In genomic region chr16:74123195-74123594, GRCh38 we compare ENCODE assay signal across 33 cellular contexts.
A peak's percentile ranks its signal among the peaks of the same experiment; 100 is the strongest.
DNase-seq lines count a peak whose midpoint lies in the region; ATAC-seq, FAIRE-seq and TF ChIP-seq lines count a peak whose summit lies in the region.
"Had no signal": no experiment of that assay in that cellular context is flagged by ENCODE, and none has a peak within 500 bp of the region (broad histone marks: within the 10 kb centered on the region; RNA-seq: fewer than 3 reads in every experiment).

No MANE protein-coding gene starts in this region.

- no peaks in the 10 kb centered on the region for H3K9me3 ChIP-seq in HepG2 (ENCODE audit: low read length)
- H3K9me3 ChIP-seq in right lobe of liver, result no peaks in the 10 kb centered on the region
- H3K9me3 ChIP-seq in HEK293 (ENCODE audit: control insufficient read depth, insufficient read depth, low read depth, low read length), result no peaks in the 10 kb centered on the region
- H3K9me3 ChIP-seq in K562 (replicated peaks; ENCODE audit: control insufficient read depth, insufficient read depth, low read depth, low read length), result no peaks in the 10 kb centered on the region
- H3K9me3 ChIP-seq: A549, BE2C, BLaER1 had no signal

- 3% methylated on average over 4 of the region's 4 CpGs for WGBS in HepG2 (ENCODE audit: low lambda C conversion rate)
- 68% methylated on average over 4 of the region's 4 CpGs for WGBS in right lobe of liver (ENCODE audit: insufficient coverage, low coverage, low lambda C conversion rate, missing lambda C conversion rate)
- 1% methylated on average over 4 of the region's 4 CpGs for WGBS in K562 (ENCODE audit: insufficient coverage, low coverage, missing lambda C conversion rate)

- H2AFZ ChIP-seq in HepG2 (ENCODE audit: low read length) (no peak overlapping the region), K562 (ENCODE audit: low read depth, low read length) (no peak overlapping the region)

- H3K4me1 ChIP-seq in HepG2 (ENCODE audit: insufficient read depth, low read length) (no peaks in the 10 kb centered on the region), right lobe of liver (no peaks in the 10 kb centered on the region), HEK293 (ENCODE audit: control insufficient read depth, insufficient read depth, low read length) (no peaks in the 10 kb centered on the region), K562 (replicated peaks in 1 of 2; ENCODE audit: control insufficient read depth in 2 of 2, insufficient read depth in 2 of 2, low read length in 2 of 2) (no peaks in the 10 kb centered on the region)
- H3K4me1 ChIP-seq: A549; BE2C; BLaER1; BLaER1 treated with 17β-estradiol and CSF1 and Interleukin-3, amounts not matched to agents 10 nM and 100 nM; Caco-2 had no signal

- POLR2A ChIA-PET in HepG2 (lab: Yijun Ruan, JAX), result no interaction called here
- POLR2A ChIA-PET in HEK293 (lab: Yijun Ruan, JAX), result no interaction called here
- POLR2A ChIA-PET in K562 (lab: Yijun Ruan, JAX), result no interaction called here

- TF ChIP-seq POLR2A in HepG2 (IDR thresholded peaks at IDR 0.05; ENCODE audit: insufficient read depth in 1 of 2, low read depth in 2 of 2, low read length in 2 of 2) (no peak), right lobe of liver (IDR thresholded peaks at IDR 0.05) (no peak), K562 (conservative IDR thresholded peaks at IDR 0.05) (no peak)

- no peaks in the 10 kb centered on the region for H3K9me1 ChIP-seq in K562 (ENCODE audit: control insufficient read depth, insufficient read depth, low read length)

- no peak overlapping the region for H3K27ac ChIP-seq in HepG2 (ENCODE audit: extremely low read length, insufficient read depth, low read length)
- H3K27ac ChIP-seq in right lobe of liver, result no peak overlapping the region
- no peak overlapping the region for H3K27ac ChIP-seq in HEK293 (ENCODE audit: extremely low read depth, low read depth, low read length)
- H3K27ac ChIP-seq in K562 (ENCODE audit: extremely low read depth, low read depth, low read length), result no peak overlapping the region
- H3K27ac ChIP-seq: 22Rv1; A549; BLaER1; BLaER1 treated with 17β-estradiol and CSF1 and Interleukin-3, amounts not matched to agents 10 nM and 100 nM; C4-2B had no signal

- H3K4me2 ChIP-seq in HepG2 (ENCODE audit: low read depth, low read length) (no peak overlapping the region), K562 (ENCODE audit: insufficient read depth, low read length) (no peak overlapping the region)
- H3K4me2 ChIP-seq: A549; BLaER1; BLaER1 treated with 17β-estradiol and CSF1 and Interleukin-3, amounts not matched to agents 10 nM and 100 nM had no signal

- H3K27me3 ChIP-seq in HepG2 (ENCODE audit: control insufficient read depth in 1 of 2, insufficient read depth in 2 of 2, low read length in 2 of 2) (no peaks in the 10 kb centered on the region), right lobe of liver (no peaks in the 10 kb centered on the region), K562 (ENCODE audit: control insufficient read depth in 2 of 2, insufficient read depth in 2 of 2, low read length in 2 of 2) (no peaks in the 10 kb centered on the region)
- H3K27me3 ChIP-seq: BE2C; BLaER1; BLaER1 treated with 17β-estradiol and CSF1 and Interleukin-3, amounts not matched to agents 10 nM and 100 nM had no signal

- no peak for ATAC-seq in HepG2
- ATAC-seq in right lobe of liver, result no peak
- ATAC-seq in K562, result no peak
- ATAC-seq in GM21447 (IDR thresholded peaks at IDR 0.05; ENCODE audit: unreplicated experiment), result no peak
- ATAC-seq: A549; CD8-positive, alpha-beta T cell had no signal

- H3K36me3 ChIP-seq in HepG2 (replicated peaks in 1 of 2; ENCODE audit: control insufficient read depth in 1 of 2, insufficient read depth in 2 of 2, low read length in 2 of 2) (no peaks in the 10 kb centered on the region), right lobe of liver (no peaks in the 10 kb centered on the region), HEK293 (ENCODE audit: control insufficient read depth in 2 of 2, insufficient read depth in 1 of 2, low read length in 2 of 2) (no peaks in the 10 kb centered on the region), K562 (ENCODE audit: control insufficient read depth, insufficient read depth, low read length) (no peaks in the 10 kb centered on the region)
- H3K36me3 ChIP-seq: BE2C; BLaER1; BLaER1 treated with 17β-estradiol and CSF1 and Interleukin-3, amounts not matched to agents 10 nM and 100 nM had no signal

- no peak for TF ChIP-seq CTCF in HepG2 (CRISPR knock-in tag; IDR thresholded peaks at IDR 0.05)
- no peak for TF ChIP-seq CTCF in right lobe of liver (IDR thresholded peaks at IDR 0.05)
- TF ChIP-seq CTCF in HEK293 (tag by site-specific recombination; IDR thresholded peaks at IDR 0.05), result no peak
- no peak for TF ChIP-seq CTCF in K562 (IDR thresholded peaks at IDR 0.05 in 2 of 3, conservative IDR thresholded peaks at IDR 0.05 in 1 of 3; ENCODE audit: insufficient read depth in 2 of 3, low read depth in 1 of 3, low read length in 3 of 3)
- no peak for TF ChIP-seq CTCF in GM20000 (IDR thresholded peaks at IDR 0.05; ENCODE audit: extremely low read depth, missing control alignments)

- DNase-seq in HepG2 (ENCODE audit: low spot score) (no peak), right lobe of liver (no peak), K562 (ENCODE audit: extremely low read depth in 1 of 4, low spot score in 3 of 4) (no peak), GM20000 (ENCODE audit: low spot score) (no peak)
- DNase-seq: 8988T; ACHN; AML-193; BE2C; C1 segment of cervical spinal cord; Caco-2; Calu3; CD4-positive, alpha-beta memory T cell; CD4-positive, alpha-beta T cell; CD4-positive, CD25-positive, alpha-beta regulatory T cell; CD8-positive, alpha-beta memory T cell; CD8-positive, alpha-beta T cell; COR-L47; DMS 273 treated with DMSO at 0.1 percent for 48 hours; DMS153; DMS53; DMS79; DMS79 treated with DMSO at 0.1 percent for 48 hours; DND-41; EL had no signal

- intact Hi-C loops in HepG2 (cut with micrococcal nuclease; ENCODE audit: unreplicated experiment), result no loop called here
- intact Hi-C loops in right lobe of liver (cut with DNase I), result no loop called here
- intact Hi-C loops in K562 (cut with micrococcal nuclease), result no loop called here

- BruUV-seq in HepG2 (replicated peaks; lab: Mats Ljungman, UMichigan) (no TSS peak), K562 (replicated peaks; lab: Mats Ljungman, UMichigan) (no TSS peak)

- no peak for TF ChIP-seq RAD21 in HepG2 (CRISPR knock-in tag; IDR thresholded peaks at IDR 0.05)
- no peak for TF ChIP-seq RAD21 in K562 (CRISPR knock-in tag; conservative IDR thresholded peaks at IDR 0.05 in 1 of 2, IDR thresholded peaks at IDR 0.05 in 1 of 2)

- CTCF ChIA-PET in HepG2 (lab: Yijun Ruan, JAX; ENCODE audit: low intra/inter-chr PET ratio, low total read pairs), result no interaction called here
- CTCF ChIA-PET in HEK293 (lab: Yijun Ruan, JAX), result no interaction called here
- CTCF ChIA-PET in K562 (lab: Yijun Ruan, JAX; ENCODE audit: low intra/inter-chr PET ratio), result no interaction called here

- in situ Hi-C loops in HepG2 (cut with HindIII; ENCODE audit: extremely low pct_ligation_motif_present, low pct_unique_long_range_greater_than_20kb), result no loop called here
- in situ Hi-C loops in K562 (cut with MboI), result no loop called here

- H3K9ac ChIP-seq in HepG2 (ENCODE audit: insufficient read depth, low read depth, low read length) (no peak overlapping the region), K562 (ENCODE audit: insufficient read depth in 1 of 2, low read depth in 2 of 2, low read length in 2 of 2) (no peak overlapping the region)
- H3K9ac ChIP-seq: BLaER1; BLaER1 treated with 17β-estradiol and CSF1 and Interleukin-3, amounts not matched to agents 10 nM and 100 nM had no signal

- TF ChIP-seq EP300 in HepG2 (IDR thresholded peaks at IDR 0.05; ENCODE audit: low read depth in 2 of 2, low read length in 2 of 2) (no peak), HepG2 (CRISPR knock-in tag; IDR thresholded peaks at IDR 0.05; ENCODE audit: borderline replicate concordance) (no peak), K562 (IDR thresholded peaks at IDR 0.05; ENCODE audit: low read length) (no peak)

- H4K20me1 ChIP-seq in HepG2 (ENCODE audit: insufficient read depth, low read length) (no peaks in the 10 kb centered on the region), K562 (replicated peaks; ENCODE audit: control insufficient read depth, insufficient read depth, low read length) (no peaks in the 10 kb centered on the region)
- H4K20me1 ChIP-seq: BLaER1; BLaER1 treated with 17β-estradiol and CSF1 and Interleukin-3, amounts not matched to agents 10 nM and 100 nM had no signal

- FAIRE-seq in HepG2 (lab: Jason Lieb, UNC) (no peak), K562 (lab: Jason Lieb, UNC) (no peak)
- FAIRE-seq: A204.1, A549, D721Med had no signal

- H3K79me2 ChIP-seq in HepG2 (ENCODE audit: insufficient read depth, low read length), result no peaks in the 10 kb centered on the region
- H3K79me2 ChIP-seq in K562 (ENCODE audit: control insufficient read depth, insufficient read depth, low read length), result no peaks in the 10 kb centered on the region

- no peak overlapping the region for H3K4me3 ChIP-seq in HepG2 (replicated peaks in 1 of 3; ENCODE audit: insufficient read depth in 1 of 3, low read depth in 2 of 3, low read length in 3 of 3)
- H3K4me3 ChIP-seq in right lobe of liver, result no peak overlapping the region
- H3K4me3 ChIP-seq in HEK293 (ENCODE audit: low read depth, low read length), result no peak overlapping the region
- no peak overlapping the region for H3K4me3 ChIP-seq in K562
- H3K4me3 ChIP-seq: A549; BLaER1; BLaER1 treated with 17β-estradiol and CSF1 and Interleukin-3, amounts not matched to agents 10 nM and 100 nM had no signal

TF ChIP-seq in HepG2, 621 proteins besides CTCF, POLR2A, EP300 and RAD21 (continues in another document):
- TF ChIP-seq BRD4 (CRISPR knock-in tag; IDR thresholded peaks at IDR 0.05) (no peak), NR0B2 (CRISPR knock-in tag; IDR thresholded peaks at IDR 0.05) (no peak)

TF ChIP-seq in HEK293, 187 proteins besides CTCF, POLR2A, EP300 and RAD21 (continues in another document):
- TF ChIP-seq RBAK (tag by site-specific recombination; IDR thresholded peaks at IDR 0.05), result no peak

TF ChIP-seq in K562, 482 proteins besides CTCF, POLR2A, EP300 and RAD21 (continues in another document):
- no peak for TF ChIP-seq XRCC4 (IDR thresholded peaks at IDR 0.05; ENCODE audit: extremely low read depth, insufficient read depth, insufficient read length)
- TF ChIP-seq SP1 (CRISPR knock-in tag; IDR thresholded peaks at IDR 0.05), result no peak
- TF ChIP-seq ETV6 (IDR thresholded peaks at IDR 0.05; ENCODE audit: borderline replicate concordance in 1 of 2, low read depth in 2 of 2, low read length in 1 of 2), result no peak
- no peak for TF ChIP-seq ETV6 (CRISPR knock-in tag; IDR thresholded peaks at IDR 0.05; ENCODE audit: borderline replicate concordance)
- peak; percentile 20; the same call in 1 of the 2 replicates for TF ChIP-seq ATF3 (IDR thresholded peaks at IDR 0.05)
- no peak for TF ChIP-seq ATF3 (CRISPR knock-in tag; conservative IDR thresholded peaks at IDR 0.05)
